1 cellular context compared by ENCODE assay signal in the genomic region with DNA sequence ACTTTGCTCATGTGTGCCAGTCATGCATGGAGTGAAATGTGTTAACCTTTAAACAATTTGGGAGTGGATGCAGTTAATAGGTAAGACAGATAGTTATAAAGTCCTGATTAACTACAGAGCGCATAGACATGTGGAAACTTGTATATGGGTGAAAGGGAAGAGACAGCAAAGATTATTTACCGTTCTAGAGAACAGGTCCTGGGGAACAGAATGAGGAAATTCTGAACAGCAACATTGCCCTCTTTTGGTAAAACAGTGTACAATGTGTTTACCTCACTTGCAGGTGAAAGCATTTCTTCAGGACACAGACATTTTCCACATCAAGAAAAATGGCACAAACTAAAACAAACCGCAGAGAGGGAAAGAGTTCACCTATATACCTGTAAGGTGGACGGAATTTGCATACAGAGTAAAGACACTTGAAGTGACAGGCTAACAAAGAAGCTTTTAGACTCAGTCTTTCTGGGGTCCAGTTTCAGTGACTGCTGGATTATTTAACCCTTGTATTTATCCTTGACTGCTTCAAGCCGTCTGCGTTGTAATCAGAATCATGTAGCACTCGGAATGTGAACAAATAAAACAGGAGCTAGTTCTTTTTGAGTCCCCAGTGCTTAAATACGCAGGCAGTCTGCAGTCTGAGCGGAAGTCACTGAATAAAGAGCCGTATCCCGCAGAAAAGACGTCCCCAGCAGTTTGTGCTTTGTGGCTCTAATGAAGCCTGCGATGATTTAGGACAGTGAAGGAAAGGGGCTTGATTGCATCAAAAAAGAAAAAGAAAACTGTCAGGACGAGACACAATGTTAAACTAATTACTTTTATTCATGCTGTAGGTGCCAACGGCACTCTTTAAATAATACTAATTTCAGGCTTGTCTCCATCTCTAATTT.
A peak's percentile ranks its signal among the peaks of the same experiment; 100 is the strongest.
TF ChIP-seq lines count a peak whose summit lies in the region.

No MANE protein-coding gene starts in this region.

TF ChIP-seq in HEK293, 187 proteins besides CTCF, POLR2A, EP300 and RAD21 (continued from another document and continues in another):
- no peak for TF ChIP-seq ZNF623 (tag by site-specific recombination; IDR thresholded peaks at IDR 0.05)
- TF ChIP-seq SCRT2 (tag by site-specific recombination; IDR thresholded peaks at IDR 0.05), result no peak
- no peak for TF ChIP-seq ZNF530 (tag by site-specific recombination; IDR thresholded peaks at IDR 0.05; ENCODE audit: low read depth)
- TF ChIP-seq PBX3 (CRISPR knock-in tag; IDR thresholded peaks at IDR 0.05), result no peak
- TF ChIP-seq, protein P1, sequence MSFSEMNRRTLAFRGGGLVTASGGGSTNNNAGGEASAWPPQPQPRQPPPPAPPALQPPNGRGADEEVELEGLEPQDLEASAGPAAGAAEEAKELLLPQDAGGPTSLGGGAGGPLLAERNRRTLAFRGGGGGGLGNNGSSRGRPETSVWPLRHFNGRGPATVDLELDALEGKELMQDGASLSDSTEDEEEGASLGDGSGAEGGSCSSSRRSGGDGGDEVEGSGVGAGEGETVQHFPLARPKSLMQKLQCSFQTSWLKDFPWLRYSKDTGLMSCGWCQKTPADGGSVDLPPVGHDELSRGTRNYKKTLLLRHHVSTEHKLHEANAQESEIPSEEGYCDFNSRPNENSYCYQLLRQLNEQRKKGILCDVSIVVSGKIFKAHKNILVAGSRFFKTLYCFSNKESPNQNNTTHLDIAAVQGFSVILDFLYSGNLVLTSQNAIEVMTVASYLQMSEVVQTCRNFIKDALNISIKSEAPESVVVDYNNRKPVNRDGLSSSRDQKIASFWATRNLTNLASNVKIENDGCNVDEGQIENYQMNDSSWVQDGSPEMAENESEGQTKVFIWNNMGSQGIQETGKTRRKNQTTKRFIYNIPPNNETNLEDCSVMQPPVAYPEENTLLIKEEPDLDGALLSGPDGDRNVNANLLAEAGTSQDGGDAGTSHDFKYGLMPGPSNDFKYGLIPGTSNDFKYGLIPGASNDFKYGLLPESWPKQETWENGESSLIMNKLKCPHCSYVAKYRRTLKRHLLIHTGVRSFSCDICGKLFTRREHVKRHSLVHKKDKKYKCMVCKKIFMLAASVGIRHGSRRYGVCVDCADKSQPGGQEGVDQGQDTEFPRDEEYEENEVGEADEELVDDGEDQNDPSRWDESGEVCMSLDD (tag by site-specific recombination; IDR thresholded peaks at IDR 0.05), result no peak
- no peak for TF ChIP-seq ZNF350 (tag by site-specific recombination; IDR thresholded peaks at IDR 0.05)
- TF ChIP-seq ATF2 (tag by site-specific recombination; IDR thresholded peaks at IDR 0.05; ENCODE audit: low read depth), result no peak
- TF ChIP-seq, protein P2, sequence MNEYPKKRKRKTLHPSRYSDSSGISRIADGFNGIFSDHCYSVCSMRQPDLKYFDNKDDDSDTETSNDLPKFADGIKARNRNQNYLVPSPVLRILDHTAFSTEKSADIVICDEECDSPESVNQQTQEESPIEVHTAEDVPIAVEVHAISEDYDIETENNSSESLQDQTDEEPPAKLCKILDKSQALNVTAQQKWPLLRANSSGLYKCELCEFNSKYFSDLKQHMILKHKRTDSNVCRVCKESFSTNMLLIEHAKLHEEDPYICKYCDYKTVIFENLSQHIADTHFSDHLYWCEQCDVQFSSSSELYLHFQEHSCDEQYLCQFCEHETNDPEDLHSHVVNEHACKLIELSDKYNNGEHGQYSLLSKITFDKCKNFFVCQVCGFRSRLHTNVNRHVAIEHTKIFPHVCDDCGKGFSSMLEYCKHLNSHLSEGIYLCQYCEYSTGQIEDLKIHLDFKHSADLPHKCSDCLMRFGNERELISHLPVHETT (tag by site-specific recombination; IDR thresholded peaks at IDR 0.05), result no peak
- no peak for TF ChIP-seq ZNF629 (tag by site-specific recombination; IDR thresholded peaks at IDR 0.05)
- no peak for TF ChIP-seq ZSCAN18 (tag by site-specific recombination; IDR thresholded peaks at IDR 0.05)
- TF ChIP-seq, protein P3, sequence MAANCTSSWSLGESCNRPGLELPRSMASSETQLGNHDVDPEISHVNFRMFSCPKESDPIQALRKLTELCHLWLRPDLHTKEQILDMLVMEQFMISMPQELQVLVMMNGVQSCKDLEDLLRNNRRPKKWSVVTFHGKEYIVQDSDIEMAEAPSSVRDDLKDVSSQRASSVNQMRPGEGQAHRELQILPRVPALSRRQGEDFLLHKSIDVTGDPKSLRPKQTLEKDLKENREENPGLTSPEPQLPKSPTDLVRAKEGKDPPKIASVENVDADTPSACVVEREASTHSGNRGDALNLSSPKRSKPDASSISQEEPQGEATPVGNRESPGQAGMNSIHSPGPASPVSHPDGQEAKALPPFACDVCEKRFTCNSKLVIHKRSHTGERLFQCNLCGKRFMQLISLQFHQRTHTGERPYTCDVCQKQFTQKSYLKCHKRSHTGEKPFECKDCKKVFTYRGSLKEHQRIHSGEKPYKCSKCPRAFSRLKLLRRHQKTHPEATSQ (tag by site-specific recombination; IDR thresholded peaks at IDR 0.05), result no peak
- no peak for TF ChIP-seq ZNF473 (tag by site-specific recombination; IDR thresholded peaks at IDR 0.05)
- no peak for TF ChIP-seq ZSCAN16 (tag by site-specific recombination; IDR thresholded peaks at IDR 0.05)
- TF ChIP-seq, protein P4, sequence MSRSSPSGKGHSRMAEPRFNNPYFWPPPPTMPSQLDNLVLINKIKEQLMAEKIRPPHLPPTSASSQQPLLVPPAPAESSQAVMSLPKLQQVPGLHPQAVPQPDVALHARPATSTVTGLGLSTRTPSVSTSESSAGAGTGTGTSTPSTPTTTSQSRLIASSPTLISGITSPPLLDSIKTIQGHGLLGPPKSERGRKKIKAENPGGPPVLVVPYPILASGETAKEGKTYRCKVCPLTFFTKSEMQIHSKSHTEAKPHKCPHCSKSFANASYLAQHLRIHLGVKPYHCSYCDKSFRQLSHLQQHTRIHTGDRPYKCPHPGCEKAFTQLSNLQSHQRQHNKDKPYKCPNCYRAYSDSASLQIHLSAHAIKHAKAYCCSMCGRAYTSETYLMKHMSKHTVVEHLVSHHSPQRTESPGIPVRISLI (tag by site-specific recombination; IDR thresholded peaks at IDR 0.05), result no peak
- TF ChIP-seq GFI1B (tag by site-specific recombination; IDR thresholded peaks at IDR 0.05), result no peak
- TF ChIP-seq OSR2 (tag by site-specific recombination; IDR thresholded peaks at IDR 0.05), result no peak
- TF ChIP-seq ZNF830 (tag by site-specific recombination; IDR thresholded peaks at IDR 0.05; ENCODE audit: low read depth), result no peak
- no peak for TF ChIP-seq ZNF843 (tag by site-specific recombination; IDR thresholded peaks at IDR 0.05)
- TF ChIP-seq ZNF501 (tag by site-specific recombination; IDR thresholded peaks at IDR 0.05), result no peak
- no peak for TF ChIP-seq ZBTB26 (tag by site-specific recombination; optimal IDR thresholded peaks at IDR 0.05)
- TF ChIP-seq BCL11B (tag by site-specific recombination; IDR thresholded peaks at IDR 0.05; ENCODE audit: low read depth), result no peak
- TF ChIP-seq, protein P5, sequence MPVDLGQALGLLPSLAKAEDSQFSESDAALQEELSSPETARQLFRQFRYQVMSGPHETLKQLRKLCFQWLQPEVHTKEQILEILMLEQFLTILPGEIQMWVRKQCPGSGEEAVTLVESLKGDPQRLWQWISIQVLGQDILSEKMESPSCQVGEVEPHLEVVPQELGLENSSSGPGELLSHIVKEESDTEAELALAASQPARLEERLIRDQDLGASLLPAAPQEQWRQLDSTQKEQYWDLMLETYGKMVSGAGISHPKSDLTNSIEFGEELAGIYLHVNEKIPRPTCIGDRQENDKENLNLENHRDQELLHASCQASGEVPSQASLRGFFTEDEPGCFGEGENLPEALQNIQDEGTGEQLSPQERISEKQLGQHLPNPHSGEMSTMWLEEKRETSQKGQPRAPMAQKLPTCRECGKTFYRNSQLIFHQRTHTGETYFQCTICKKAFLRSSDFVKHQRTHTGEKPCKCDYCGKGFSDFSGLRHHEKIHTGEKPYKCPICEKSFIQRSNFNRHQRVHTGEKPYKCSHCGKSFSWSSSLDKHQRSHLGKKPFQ (tag by site-specific recombination; IDR thresholded peaks at IDR 0.05), result no peak
- no peak for TF ChIP-seq ZNF214 (tag by site-specific recombination; IDR thresholded peaks at IDR 0.05; ENCODE audit: borderline replicate concordance)
- TF ChIP-seq ZNF664 (tag by site-specific recombination; IDR thresholded peaks at IDR 0.05), result no peak
- TF ChIP-seq ZNF341 (tag by site-specific recombination; IDR thresholded peaks at IDR 0.05; ENCODE audit: low read depth), result no peak
- no peak for TF ChIP-seq ZNF449 (tag by site-specific recombination; IDR thresholded peaks at IDR 0.05)
- TF ChIP-seq, protein P6, sequence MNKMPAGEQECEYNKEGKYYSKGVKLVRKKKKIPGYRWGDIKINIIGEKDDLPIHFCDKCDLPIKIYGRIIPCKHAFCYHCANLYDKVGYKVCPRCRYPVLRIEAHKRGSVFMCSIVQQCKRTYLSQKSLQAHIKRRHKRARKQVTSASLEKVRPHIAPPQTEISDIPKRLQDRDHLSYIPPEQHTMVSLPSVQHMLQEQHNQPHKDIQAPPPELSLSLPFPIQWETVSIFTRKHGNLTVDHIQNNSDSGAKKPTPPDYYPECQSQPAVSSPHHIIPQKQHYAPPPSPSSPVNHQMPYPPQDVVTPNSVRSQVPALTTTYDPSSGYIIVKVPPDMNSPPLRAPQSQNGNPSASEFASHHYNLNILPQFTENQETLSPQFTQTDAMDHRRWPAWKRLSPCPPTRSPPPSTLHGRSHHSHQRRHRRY (tag by site-specific recombination; IDR thresholded peaks at IDR 0.05), result no peak
- TF ChIP-seq, protein P7, sequence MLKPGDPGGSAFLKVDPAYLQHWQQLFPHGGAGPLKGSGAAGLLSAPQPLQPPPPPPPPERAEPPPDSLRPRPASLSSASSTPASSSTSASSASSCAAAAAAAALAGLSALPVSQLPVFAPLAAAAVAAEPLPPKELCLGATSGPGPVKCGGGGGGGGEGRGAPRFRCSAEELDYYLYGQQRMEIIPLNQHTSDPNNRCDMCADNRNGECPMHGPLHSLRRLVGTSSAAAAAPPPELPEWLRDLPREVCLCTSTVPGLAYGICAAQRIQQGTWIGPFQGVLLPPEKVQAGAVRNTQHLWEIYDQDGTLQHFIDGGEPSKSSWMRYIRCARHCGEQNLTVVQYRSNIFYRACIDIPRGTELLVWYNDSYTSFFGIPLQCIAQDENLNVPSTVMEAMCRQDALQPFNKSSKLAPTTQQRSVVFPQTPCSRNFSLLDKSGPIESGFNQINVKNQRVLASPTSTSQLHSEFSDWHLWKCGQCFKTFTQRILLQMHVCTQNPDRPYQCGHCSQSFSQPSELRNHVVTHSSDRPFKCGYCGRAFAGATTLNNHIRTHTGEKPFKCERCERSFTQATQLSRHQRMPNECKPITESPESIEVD (tag by site-specific recombination; IDR thresholded peaks at IDR 0.05), result no peak
- TF ChIP-seq ZNF426 (tag by site-specific recombination; IDR thresholded peaks at IDR 0.05), result no peak
- peak; percentile 38; the same call in 1 of the 2 replicates for TF ChIP-seq WT1 (tag by site-specific recombination; IDR thresholded peaks at IDR 0.05)
- TF ChIP-seq FEZF1 (tag by site-specific recombination; IDR thresholded peaks at IDR 0.05), result no peak
- TF ChIP-seq ZNF211 (tag by site-specific recombination; IDR thresholded peaks at IDR 0.05; ENCODE audit: low read depth), result no peak
- no peak for TF ChIP-seq ZNF157 (tag by site-specific recombination; IDR thresholded peaks at IDR 0.05)
- no peak for TF ChIP-seq RBAK (tag by site-specific recombination; IDR thresholded peaks at IDR 0.05)
- no peak for TF ChIP-seq MYNN (tag by site-specific recombination; IDR thresholded peaks at IDR 0.05; ENCODE audit: borderline replicate concordance)
- no peak for TF ChIP-seq ZNF184 (tag by site-specific recombination; IDR thresholded peaks at IDR 0.05)
- TF ChIP-seq SP3 (tag by site-specific recombination; IDR thresholded peaks at IDR 0.05), result no peak
- no peak for TF ChIP-seq ZNF366 (tag by site-specific recombination; conservative IDR thresholded peaks at IDR 0.05)
- TF ChIP-seq GLI2 (tag by site-specific recombination; IDR thresholded peaks at IDR 0.05; ENCODE audit: borderline replicate concordance, low read depth), result no peak
